In the genomic region with DNA sequence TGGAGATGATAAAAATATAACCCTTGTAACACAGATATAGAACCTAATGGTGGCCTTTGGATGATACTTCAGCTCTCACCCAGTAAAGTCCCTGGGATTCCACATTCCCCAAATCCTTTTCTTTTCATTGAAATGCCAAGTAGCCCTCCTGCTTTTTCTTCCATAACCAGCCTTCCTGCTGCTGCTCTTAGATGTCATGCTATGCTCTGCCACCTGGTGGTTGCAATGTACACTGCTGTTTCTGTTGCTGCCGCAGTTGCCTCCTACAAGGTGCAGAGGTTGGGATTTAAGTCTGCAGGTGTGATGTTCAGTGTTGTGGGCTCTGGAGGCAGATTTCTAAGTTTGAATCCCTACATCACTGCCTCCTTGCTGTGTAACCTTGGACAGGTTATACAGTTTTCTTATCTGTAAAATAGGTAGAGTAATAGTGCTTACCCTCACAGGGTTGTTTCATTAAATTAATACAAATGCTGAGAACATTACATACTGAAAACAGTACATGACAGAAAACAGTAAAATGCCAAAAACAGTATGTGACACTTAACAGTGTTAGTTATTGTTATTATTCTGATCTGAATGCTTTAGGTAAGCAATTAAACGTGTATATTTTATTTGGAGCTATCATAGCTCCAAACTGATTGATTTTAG, we compare ENCODE assay signal across 8 cellular contexts.
DNase-seq lines count a peak whose midpoint lies in the region; ATAC-seq and TF ChIP-seq lines count a peak whose summit lies in the region.

No MANE protein-coding gene starts in this region.

- H3K36me3 ChIP-seq in Caco-2 (ENCODE audit: control insufficient read depth, insufficient read depth, low read length) (no peaks in the 10 kb centered on the region), thoracic aorta (no peaks in the 10 kb centered on the region)

- no peaks in the 10 kb centered on the region for H3K36me3 Mint-ChIP-seq in Caco-2 (ENCODE audit: insufficient read depth, unreplicated experiment)
- H3K36me3 Mint-ChIP-seq in activated T-helper 17 cell treated with anti-CD3 and anti-CD28 coated beads, Interleukin-2, amount 50 U/mL, for 72 hours (ENCODE audit: low read depth) = no peaks in the 10 kb centered on the region

- no peak overlapping the region for H3K27ac Mint-ChIP-seq in Caco-2 (ENCODE audit: unreplicated experiment)
- H3K27ac Mint-ChIP-seq in activated T-helper 17 cell treated with anti-CD3 and anti-CD28 coated beads, Interleukin-2, amount 50 U/mL, for 72 hours = no peak overlapping the region

- H3K4me3 ChIP-seq in Caco-2 (ENCODE audit: low read depth, low read length) (no peak overlapping the region), thoracic aorta (no peak overlapping the region)

- TF ChIP-seq CTCF in Caco-2 (IDR thresholded peaks at IDR 0.05; ENCODE audit: insufficient read depth in 1 of 2, low read depth in 1 of 2, low read length in 1 of 2, severe bottlenecking in 1 of 2, unreplicated experiment in 1 of 2) (peak; percentile 92 to 97), foreskin keratinocyte (conservative IDR thresholded peaks at IDR 0.05) (peak; percentile 89), thoracic aorta (IDR thresholded peaks at IDR 0.05) (peak; percentile 93)

- DNase-seq in Caco-2 = peak; percentile 86
- peak; percentile 77 for DNase-seq in LoVo (ENCODE audit: low spot score)
- peak; percentile 88 for DNase-seq in RPMI8226
- DNase-seq in foreskin keratinocyte = peak; percentile 35 to 64
- peak; percentile 55 for DNase-seq in occipital lobe (lab: John Stamatoyannopoulos, UW)
- DNase-seq in thoracic aorta (ENCODE audit: low spot score) = peak; percentile 25

- POLR2A ChIA-PET in Caco-2 (lab: Charles Lee) = no interaction called here

- H3K9me3 ChIP-seq in Caco-2 (no peaks in the 10 kb centered on the region), thoracic aorta (no peaks in the 10 kb centered on the region)

- ATAC-seq in GM21529 (IDR thresholded peaks at IDR 0.05; ENCODE audit: unreplicated experiment) = peak; percentile 86
- peak; percentile 68 for ATAC-seq in activated T-helper 17 cell treated with anti-CD3 and anti-CD28 coated beads, Interleukin-2, amount 50 U/mL, for 72 hours (replicated peaks)
- peak; percentile 71 for ATAC-seq in foreskin keratinocyte
- ATAC-seq in thoracic aorta (ENCODE audit: insufficient number of reproducible peaks, low FRiP score, low read depth) = peak; percentile 82

- H3K4me1 Mint-ChIP-seq in Caco-2 (ENCODE audit: low read depth, unreplicated experiment) = peaks cover 8% of the 10 kb centered on the region
- peaks cover 4% of the 10 kb centered on the region for H3K4me1 Mint-ChIP-seq in activated T-helper 17 cell treated with anti-CD3 and anti-CD28 coated beads, Interleukin-2, amount 50 U/mL, for 72 hours

- peaks cover 6% of the 10 kb centered on the region; the same call in 1 of the 2 replicates for H3K4me1 ChIP-seq in Caco-2
- peaks cover 9% of the 10 kb centered on the region for H3K4me1 ChIP-seq in foreskin keratinocyte
- H3K4me1 ChIP-seq in thoracic aorta (ENCODE audit: control insufficient read depth in 1 of 2, low read depth in 2 of 2) = peaks cover 0 to 10% of the 10 kb centered on the region in 2 donors

- no peaks in the 10 kb centered on the region for H3K9me3 Mint-ChIP-seq in Caco-2 (ENCODE audit: unreplicated experiment)
- H3K9me3 Mint-ChIP-seq in activated T-helper 17 cell treated with anti-CD3 and anti-CD28 coated beads, Interleukin-2, amount 50 U/mL, for 72 hours = no peaks in the 10 kb centered on the region

- H3K27me3 Mint-ChIP-seq in Caco-2 (ENCODE audit: insufficient read depth, unreplicated experiment) = no peaks in the 10 kb centered on the region
- no peaks in the 10 kb centered on the region for H3K27me3 Mint-ChIP-seq in activated T-helper 17 cell treated with anti-CD3 and anti-CD28 coated beads, Interleukin-2, amount 50 U/mL, for 72 hours

- intact Hi-C loops in Caco-2 (cut with micrococcal nuclease; ENCODE audit: unreplicated experiment) = loop anchor here (1.0 to 2.0 kb wide), 4 partner anchors 62 to 244 kb away; a partner anchor contains a TSS

- no peak overlapping the region for H3K27ac ChIP-seq in foreskin keratinocyte
- H3K27ac ChIP-seq in thoracic aorta = no peak overlapping the region

- no peak overlapping the region for H3K4me3 Mint-ChIP-seq in Caco-2 (ENCODE audit: unreplicated experiment)
- H3K4me3 Mint-ChIP-seq in activated T-helper 17 cell treated with anti-CD3 and anti-CD28 coated beads, Interleukin-2, amount 50 U/mL, for 72 hours = no peak overlapping the region

- CTCF ChIA-PET in Caco-2 (lab: Charles Lee) = interaction anchor here (0.7 to 2.7 kb wide), 2 partner anchors 181 to 240 kb away, joined by 3 to 18 read pairs; no protein-coding TSS in a partner anchor

- no peaks in the 10 kb centered on the region for H3K27me3 ChIP-seq in Caco-2 (replicated peaks; ENCODE audit: control insufficient read depth, insufficient read depth, low read length)
- no peaks in the 10 kb centered on the region for H3K27me3 ChIP-seq in foreskin keratinocyte
- no peaks in the 10 kb centered on the region for H3K27me3 ChIP-seq in thoracic aorta (replicated peaks; ENCODE audit: insufficient read depth)

- no TSS peak for BruUV-seq in Caco-2 (replicated peaks; lab: Mats Ljungman, UMichigan)

Comparison
In these comparisons a context has a peak if more than half of its experiments do, and no peak if none do; other contexts are left out.
1. DNase-seq: peak in every context shown above with its lines; median percentile 88 in RPMI8226; 86 in Caco-2; 77 in LoVo; 55 in occipital lobe; 50 in foreskin keratinocyte; 25 in thoracic aorta.